In genomic region chrX:30674799-30675198, GRCh38 we compare ENCODE assay signal across 8 cellular contexts.
"Had no signal": no experiment of that assay in that cellular context is flagged by ENCODE, and none has a peak within 500 bp of the region (broad histone marks: within the 10 kb centered on the region; RNA-seq: fewer than 3 reads in every experiment).

No MANE protein-coding gene starts in this region.

- H3K9me3 Mint-ChIP-seq: GM23338 had no signal

- H3K4me1 Mint-ChIP-seq: GM23338 had no signal

- DNase-seq: H9, HCEC 1CT, IMR-90 had no signal

- H3K4me3 Mint-ChIP-seq: GM23338, H9 had no signal

- ATAC-seq: GM23338, K562 had no signal

- FAIRE-seq: H1, H54, K562 had no signal

- H2AFZ ChIP-seq: GM23338 had no signal

- H3K27ac ChIP-seq: HL-60 had no signal

- H3K4me3 ChIP-seq: GM23338, K562 had no signal

- H3K27ac Mint-ChIP-seq: GM23338, H9 had no signal

- H3K4me2 ChIP-seq: GM23338 had no signal
